In genomic region chr10:74419491-74420466, GRCh38 we compare ENCODE assay signal across 8 cellular contexts.
A peak's percentile ranks its signal among the peaks of the same experiment; 100 is the strongest.
DNase-seq lines count a peak whose midpoint lies in the region; ATAC-seq and TF ChIP-seq lines count a peak whose summit lies in the region.

No MANE protein-coding gene starts in this region.

- peak; percentile 0 to 66 (median 20) for DNase-seq in NCI-H1417 (lab: John Stamatoyannopoulos, UW)
- no peak for DNase-seq in NCI-H1417 treated with DMSO at 0.1 percent for 48 hours (lab: John Stamatoyannopoulos, UW)
- DNase-seq in NB4 (ENCODE audit: low read depth) = peak; percentile 39
- DNase-seq in activated CD4-positive, alpha-beta T cell treated with anti-CD3 and anti-CD28 coated beads for 48 hours = peak; percentile 39
- peak; percentile 47 for DNase-seq in germinal center (ENCODE audit: low spot score)
- peak in 2 of 3 experiments; percentile 2 to 11 for DNase-seq in stimulated activated CD4-positive, alpha-beta T cell treated with anti-CD3 and anti-CD28 coated beads, TNF-alpha, amount 100 ng/mL, for 24 hours (ENCODE audit: low read depth in 3 of 3)
- no peak for DNase-seq in cerebellar nuclear complex (lab: John Stamatoyannopoulos, UW)

- ATAC-seq in GM21619 (IDR thresholded peaks at IDR 0.05; ENCODE audit: unreplicated experiment) = no peak

- TF ChIP-seq CTCF in NB4 (IDR thresholded peaks at IDR 0.05; ENCODE audit: low read depth, low read length) = peak; percentile 32

- no peak for TF ChIP-seq POLR2A in NB4 (IDR thresholded peaks at IDR 0.05; ENCODE audit: extremely low read depth, insufficient read length)

- no peak overlapping the region for H3K4me3 ChIP-seq in NB4 (ENCODE audit: low read depth, low read length)

Comparison
In these comparisons a context has a peak if more than half of its experiments do, and no peak if none do; other contexts are left out.
1. DNase-seq: peak in NCI-H1417 (3 of 3), NB4 (single experiment), activated CD4-positive, alpha-beta T cell treated with anti-CD3 and anti-CD28 coated beads for 48 hours (single experiment), germinal center (single experiment) and stimulated activated CD4-positive, alpha-beta T cell treated with anti-CD3 and anti-CD28 coated beads, TNF-alpha, amount 100 ng/mL, for 24 hours (2 of 3); none in NCI-H1417 treated with DMSO at 0.1 percent for 48 hours (single experiment) and cerebellar nuclear complex (0 of 2).